Comparison of ENCODE assay signal across 25 cellular contexts in genomic region chr7:22235134-22235533, GRCh38.
"Had no signal": no experiment of that assay in that cellular context is flagged by ENCODE, and none has a peak within 500 bp of the region (broad histone marks: within the 10 kb centered on the region; RNA-seq: fewer than 3 reads in every experiment).

No MANE protein-coding gene starts in this region.

- H3K27ac ChIP-seq: colonic mucosa, epithelial cell of prostate, esophagus squamous epithelium, gastrocnemius medialis, heart right ventricle, left lung, lower lobe of right lung had no signal

- FAIRE-seq: endometrium, islet of Langerhans, keratinocyte had no signal

- DNase-seq: colonic mucosa; cortex of kidney; effector CD8-positive, alpha-beta T cell; effector memory CD8-positive, alpha-beta T cell; endodermal cell; erythroblast; esophagus squamous epithelium; foreskin fibroblast; foreskin melanocyte; gastrocnemius medialis; glutamatergic neuron; head of caudate nucleus; heart right ventricle; hippocampal formation; left cardiac atrium; left lung; left ventricle myocardium superior; lower lobe of right lung; mesenchymal stem cell; midbrain had no signal

- H3K9me3 ChIP-seq: colonic mucosa, esophagus squamous epithelium, gastrocnemius medialis, heart right ventricle, left lung, lower lobe of right lung had no signal

- H3K27me3 ChIP-seq: colonic mucosa, esophagus squamous epithelium, gastrocnemius medialis, heart right ventricle, left lung had no signal

- ATAC-seq: effector memory CD8-positive, alpha-beta T cell; esophagus mucosa; gastrocnemius medialis; left lung; left ventricle myocardium superior; lower lobe of right lung had no signal

- H3K4me3 ChIP-seq: colonic mucosa, esophagus squamous epithelium, gastrocnemius medialis, heart right ventricle, left lung, lower lobe of right lung had no signal

- H3K36me3 ChIP-seq: colonic mucosa, gastrocnemius medialis, heart right ventricle, left lung, lower lobe of right lung had no signal

- H3K4me1 ChIP-seq: colonic mucosa, left lung, lower lobe of right lung had no signal
